In genomic region chr5:168702511-168702910, GRCh38 we compare ENCODE assay signal across 29 cellular contexts.
"Had no signal": no experiment of that assay in that cellular context is flagged by ENCODE, and none has a peak within 500 bp of the region (broad histone marks: within the 10 kb centered on the region; RNA-seq: fewer than 3 reads in every experiment).

No MANE protein-coding gene starts in this region.

- H3K27me3 ChIP-seq: colonic mucosa, esophagus muscularis mucosa, foreskin keratinocyte, gastrocnemius medialis, gastroesophageal sphincter, heart left ventricle had no signal

- H3K27me3 Mint-ChIP-seq: dendritic cell treated with granulocyte-macrophage colony-stimulating factor and Interleukin-4, amounts not matched to agents 40 ng/mL and 50 ng/mL, for 4 days had no signal

- FAIRE-seq: colon, endometrium, endothelial cell of umbilical vein, frontal cortex had no signal

- H3K4me3 Mint-ChIP-seq: dendritic cell treated with granulocyte-macrophage colony-stimulating factor and Interleukin-4, amounts not matched to agents 40 ng/mL and 50 ng/mL, for 4 days; effector memory CD8-positive, alpha-beta T cell; endodermal cell had no signal

- H3K4me1 ChIP-seq: colonic mucosa, foreskin keratinocyte had no signal

- H3K9me3 ChIP-seq: colonic mucosa, esophagus muscularis mucosa, esophagus squamous epithelium, gastrocnemius medialis, gastroesophageal sphincter, heart left ventricle, heart right ventricle had no signal

- H3K27ac Mint-ChIP-seq: dendritic cell treated with granulocyte-macrophage colony-stimulating factor and Interleukin-4, amounts not matched to agents 40 ng/mL and 50 ng/mL, for 4 days; effector memory CD8-positive, alpha-beta T cell; endodermal cell had no signal

- H3K27ac ChIP-seq: colonic mucosa, coronary artery, epithelial cell of prostate, esophagus muscularis mucosa, esophagus squamous epithelium, foreskin keratinocyte, gastrocnemius medialis, gastroesophageal sphincter, heart left ventricle, heart right ventricle had no signal

- H3K9me3 Mint-ChIP-seq: dendritic cell treated with granulocyte-macrophage colony-stimulating factor and Interleukin-4, amounts not matched to agents 40 ng/mL and 50 ng/mL, for 4 days; effector memory CD8-positive, alpha-beta T cell; endodermal cell had no signal

- ATAC-seq: effector memory CD8-positive, alpha-beta T cell; esophagus mucosa; foreskin keratinocyte; gastrocnemius medialis; gastroesophageal sphincter; heart left ventricle; heart right ventricle had no signal

- H3K4me3 ChIP-seq: colonic mucosa, coronary artery, dorsolateral prefrontal cortex, esophagus muscularis mucosa, esophagus squamous epithelium, gastrocnemius medialis, gastroesophageal sphincter, heart left ventricle, heart right ventricle had no signal

- DNase-seq: colonic mucosa; cortex of kidney; dermis blood vessel endothelial cell; dorsolateral prefrontal cortex; effector CD4-positive, alpha-beta T cell; effector CD8-positive, alpha-beta T cell; effector memory CD4-positive, alpha-beta T cell; effector memory CD8-positive, alpha-beta T cell; endodermal cell; erythroblast; esophagus squamous epithelium; foreskin fibroblast; foreskin keratinocyte; foreskin melanocyte; gastrocnemius medialis; glutamatergic neuron; head of caudate nucleus; heart left ventricle; heart right ventricle had no signal

- H3K36me3 ChIP-seq: colonic mucosa, esophagus squamous epithelium, gastrocnemius medialis, heart left ventricle, heart right ventricle had no signal
